10 cellular contexts compared by ENCODE assay signal in the genomic region with DNA sequence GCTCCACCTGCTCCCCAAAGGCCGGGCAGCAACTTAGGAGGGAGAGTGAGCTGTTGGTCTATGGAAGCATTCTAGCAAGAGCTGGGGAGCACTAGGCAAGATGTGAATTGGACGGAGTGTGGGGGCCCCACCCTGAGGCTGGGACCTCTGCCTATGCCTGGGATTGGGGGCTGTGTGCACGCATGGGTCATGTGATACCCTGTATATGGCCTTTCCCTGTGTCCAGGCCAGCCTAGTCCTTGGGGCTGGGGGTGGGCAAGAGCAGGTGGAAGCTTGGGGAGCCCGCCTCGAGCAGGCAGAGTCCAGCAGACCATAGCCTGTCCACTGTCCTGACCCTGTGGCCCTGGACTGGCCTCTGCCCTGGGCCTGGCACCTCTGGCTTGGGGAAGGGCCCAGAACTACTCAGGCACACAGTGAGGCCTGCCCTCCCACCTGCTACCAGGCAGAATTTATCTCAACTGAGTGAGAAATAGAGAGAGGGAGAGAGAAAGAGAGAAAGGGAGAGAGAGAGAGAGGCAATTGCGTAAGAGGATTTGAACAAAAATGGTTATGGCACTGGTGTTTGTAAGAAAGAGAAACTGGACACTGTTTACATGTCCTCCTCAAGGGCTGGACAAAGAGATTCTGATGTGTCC. TPM values are rescaled to one million over a fixed set of nuclear protein-coding genes. Genes with fewer than 3 reads are reported as not detected.
DNase-seq lines count a peak whose midpoint lies in the region; TF ChIP-seq lines count a peak whose summit lies in the region.
"Had no signal": no experiment of that assay in that cellular context is flagged by ENCODE, and none has a peak within 500 bp of the region (broad histone marks: within the 10 kb centered on the region; RNA-seq: fewer than 3 reads in every experiment).

No MANE protein-coding gene starts in this region.

- H3K4ac ChIP-seq in H9 (ENCODE audit: low read depth, low read length), result no peak overlapping the region

- no peak overlapping the region for H2BK5ac ChIP-seq in H9 (ENCODE audit: insufficient read length, low read length)

- no peak overlapping the region for H2AFZ ChIP-seq in H9 (ENCODE audit: low read length)

- peak overlapping the region in 1 of 3 experiments; percentile 45; a peak in 1 of 7 replicates for H3K27ac Mint-ChIP-seq in H9

- no peak overlapping the region for H3K14ac ChIP-seq in H9 (ENCODE audit: insufficient read depth, low read length)

- no peak overlapping the region for H4K5ac ChIP-seq in H9 (ENCODE audit: insufficient read length, low read depth, low read length)

- H3K79me1 ChIP-seq in H9 (ENCODE audit: insufficient read depth, low read depth, low read length, poor library complexity, severe bottlenecking), result no peaks in the 10 kb centered on the region

- H3K9me3 ChIP-seq in left ventricle myocardium inferior (replicated peaks) (no peaks in the 10 kb centered on the region), H9 (ENCODE audit: control insufficient read depth, low read depth, low read length) (no peaks in the 10 kb centered on the region)

- H3K36me3 Mint-ChIP-seq in H9 (ENCODE audit: insufficient read depth in 1 of 3, low read depth in 3 of 3), result no peaks in the 10 kb centered on the region

- H3K9me3 Mint-ChIP-seq in H9, result no peaks in the 10 kb centered on the region

- no peak overlapping the region for H3K18ac ChIP-seq in H9 (ENCODE audit: insufficient read length, low read depth, low read length)

- no peak overlapping the region for H2BK20ac ChIP-seq in H9 (ENCODE audit: low read depth, low read length, poor library complexity, severe bottlenecking)

- H3K79me2 ChIP-seq in H9 (ENCODE audit: insufficient read depth, low read length), result no peaks in the 10 kb centered on the region

- H3T11ph ChIP-seq in H9 (ENCODE audit: low read length), result no peak overlapping the region

- peak overlapping the region; percentile 96 for H3K27ac ChIP-seq in left ventricle myocardium inferior (replicated peaks)
- H3K27ac ChIP-seq in rectal smooth muscle tissue (ENCODE audit: low read depth, low read length), result peak overlapping the region; percentile 94
- H3K27ac ChIP-seq in H9 (ENCODE audit: insufficient read length, low read depth, low read length), result no peak overlapping the region

- TF ChIP-seq CTCF in left ventricle myocardium inferior (IDR thresholded peaks at IDR 0.05; ENCODE audit: borderline replicate concordance) (no peak), H9 (conservative IDR thresholded peaks at IDR 0.05) (no peak)

- H4K91ac ChIP-seq in H9 (ENCODE audit: insufficient read length, low read depth, low read length), result no peak overlapping the region

- H3K23ac ChIP-seq in H9 (ENCODE audit: insufficient read length, low read depth, low read length), result no peak overlapping the region

- H4K8ac ChIP-seq in H9 (replicated peaks; ENCODE audit: insufficient read length, low read depth, low read length), result no peak overlapping the region

- H3K36me3 ChIP-seq in left ventricle myocardium inferior (no peaks in the 10 kb centered on the region), rectal smooth muscle tissue (ENCODE audit: control insufficient read depth, insufficient read depth, low read length) (no peaks in the 10 kb centered on the region)

- DNase-seq in D341Med (ENCODE audit: low spot score), result peak; percentile 21
- peak; percentile 6 for DNase-seq in SKM-1 treated with dmso at 0.1 percent for 144 hours (lab: John Stamatoyannopoulos, UW; ENCODE audit: unreplicated experiment)
- DNase-seq in left ventricle myocardium inferior, result no peak
- no peak for DNase-seq in germinal center (ENCODE audit: low spot score)
- DNase-seq in HK-2 (ENCODE audit: unreplicated experiment), result no peak
- no peak for DNase-seq in H9
- no peak for DNase-seq in T-helper 1 cell
- DNase-seq: activated T-cell treated with anti-CD3 and anti-CD28 coated beads for 4 hours had no signal

- no peak overlapping the region for H3K56ac ChIP-seq in H9 (ENCODE audit: insufficient read length, low read depth, low read length)

- H3K4me3 ChIP-seq in left ventricle myocardium inferior (no peak overlapping the region), rectal smooth muscle tissue (ENCODE audit: low read length) (no peak overlapping the region)

- no peak overlapping the region for H3K4me2 ChIP-seq in H9 (ENCODE audit: insufficient read depth, insufficient read length, low read length)

- peaks cover 4% of the 10 kb centered on the region for H4K20me1 ChIP-seq in H9 (ENCODE audit: control insufficient read depth, insufficient read depth, insufficient read length)

- intact Hi-C loops in left ventricle myocardium inferior (cut with micrococcal nuclease), result no loop called here

- no peak overlapping the region for H2AK5ac ChIP-seq in H9 (ENCODE audit: insufficient read length, low read length)

- H3K4me1 ChIP-seq in left ventricle myocardium inferior (peaks cover 49% of the 10 kb centered on the region), rectal smooth muscle tissue (ENCODE audit: control insufficient read depth, insufficient read depth, low read length) (peaks cover 42% of the 10 kb centered on the region), H9 (ENCODE audit: insufficient read depth, low read length) (no peaks in the 10 kb centered on the region)

- no peak overlapping the region for H3K4me3 Mint-ChIP-seq in H9

- H3K9ac ChIP-seq in rectal smooth muscle tissue (ENCODE audit: low read length) (peak overlapping the region; percentile 14), H9 (ENCODE audit: extremely low read depth, insufficient read length, low read length) (no peak overlapping the region)

- H2BK15ac ChIP-seq in H9 (ENCODE audit: low read depth, low read length), result no peak overlapping the region

- peaks cover 7% of the 10 kb centered on the region for H3K27me3 Mint-ChIP-seq in H9 (ENCODE audit: low read depth)

- H3K27me3 ChIP-seq in left ventricle myocardium inferior (ENCODE audit: low read depth) (no peaks in the 10 kb centered on the region), rectal smooth muscle tissue (ENCODE audit: control insufficient read depth, insufficient read depth, low read length) (no peaks in the 10 kb centered on the region), H9 (ENCODE audit: insufficient read depth, low read length) (no peaks in the 10 kb centered on the region)

- H2BK120ac ChIP-seq in H9 (ENCODE audit: low read depth, low read length, poor library complexity, severe bottlenecking), result no peak overlapping the region

- H2BK12ac ChIP-seq in H9 (ENCODE audit: insufficient read length, low read depth, low read length), result no peak overlapping the region

- H3K23me2 ChIP-seq in H9 (ENCODE audit: insufficient read length, low read depth, low read length, poor library complexity, severe bottlenecking), result no peaks in the 10 kb centered on the region

- no CpG with 5 or more reads among the region's 6 CpGs for WGBS in H9 (ENCODE audit: extremely low coverage, insufficient read length, low lambda C conversion rate)

- peaks cover 12 to 13% of the 10 kb centered on the region in 2 experiments for H3K4me1 Mint-ChIP-seq in H9

RNA-seq across cellular contexts. Expression of a gene that starts 19.1 kb away (rescaled TPM):
- total RNA-seq in left ventricle myocardium inferior (2.8 TPM), H9 (2021) (22.0 and 23.1 TPM in 2 replicates)

RNA-seq across cellular contexts. Expression of a gene that starts 19.3 kb away (rescaled TPM):
- total RNA-seq in left ventricle myocardium inferior (not detected), H9 (2021) (not detected in 2 replicates)
- total RNA-seq: temporal lobe had no signal

RNA-seq across cellular contexts. Expression of a gene that starts 25.9 kb away (rescaled TPM):
- 135 TPM for total RNA-seq in left ventricle myocardium inferior
- total RNA-seq in H9 (2021), result 0.44 and 0.72 TPM in 2 replicates

RNA-seq across cellular contexts. Expression of a gene that starts 34.8 kb away (rescaled TPM):
- 127 TPM for total RNA-seq in left ventricle myocardium inferior
- 83.0 and 85.7 TPM in 2 replicates for total RNA-seq in H9 (2021)

RNA-seq across cellular contexts. Expression of a gene that starts 35.9 kb away (rescaled TPM):
- 88.5 TPM for total RNA-seq in left ventricle myocardium inferior
- total RNA-seq in H9 (2021), result 25.8 and 28.2 TPM in 2 replicates

Comparison
In these comparisons a context has a peak if more than half of its experiments do, and no peak if none do; other contexts are left out.
1. DNase-seq: peak in D341Med (single experiment) and SKM-1 treated with dmso at 0.1 percent for 144 hours (single experiment); none in left ventricle myocardium inferior (single experiment), germinal center (single experiment), HK-2 (single experiment), H9 (single experiment) and T-helper 1 cell (0 of 5).
2. RNA of a gene that starts 25.9 kb away (total RNA-seq): 135 TPM in left ventricle myocardium inferior (single experiment); 0.44 to 0.72 TPM in H9; every median in the first group is over 10 times any median in the second.